11 cellular contexts compared by ENCODE assay signal in the genomic region with DNA sequence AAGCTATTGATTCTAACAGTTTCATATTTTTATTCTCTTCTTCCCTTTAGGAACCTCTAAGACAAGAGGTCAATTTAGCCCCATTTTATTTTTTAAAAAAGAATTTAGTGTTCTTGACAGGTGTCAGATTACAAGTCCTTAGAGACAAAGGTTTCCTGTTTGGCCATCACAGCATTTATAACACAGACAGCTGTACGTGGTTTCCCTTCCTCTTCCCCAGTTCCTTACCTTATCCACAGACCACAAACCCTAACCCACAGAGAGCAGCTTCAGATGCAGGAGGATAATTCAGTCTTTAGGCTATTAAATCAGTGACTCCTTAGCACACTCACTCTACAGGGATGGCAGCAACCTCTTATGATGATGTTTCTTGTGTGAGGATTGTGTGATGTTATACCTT.
DNase-seq lines count a peak whose midpoint lies in the region; ATAC-seq and TF ChIP-seq lines count a peak whose summit lies in the region.
"Had no signal": no experiment of that assay in that cellular context is flagged by ENCODE, and none has a peak within 500 bp of the region (broad histone marks: within the 10 kb centered on the region; RNA-seq: fewer than 3 reads in every experiment).

No MANE protein-coding gene starts in this region.

- H3K36me3 Mint-ChIP-seq in activated CD4-positive, alpha-beta T cell treated with anti-CD3 and anti-CD28 coated beads for 36 hours (ENCODE audit: low read depth), result no peaks in the 10 kb centered on the region

- no peak overlapping the region for H2AFZ ChIP-seq in SU-DHL-6 (ENCODE audit: low read depth, low read length, severe bottlenecking)

- H3K4me2 ChIP-seq in SU-DHL-6 (ENCODE audit: low read depth, low read length, poor library complexity, severe bottlenecking), result peak overlapping the region; percentile 26

- no peaks in the 10 kb centered on the region for H4K20me1 ChIP-seq in SU-DHL-6 (ENCODE audit: low read depth, low read length)

- no peaks in the 10 kb centered on the region for H3K27me3 ChIP-seq in SU-DHL-6 (ENCODE audit: low read length)

- H3K9ac ChIP-seq in SU-DHL-6 (ENCODE audit: low read length), result no peak overlapping the region

- POLR2A ChIA-PET in activated CD4-positive, alpha-beta T cell treated with anti-CD3 and anti-CD28 coated beads for 36 hours (lab: Charles Lee), result no interaction called here

- H3K27ac ChIP-seq in SU-DHL-6 (ENCODE audit: low read depth, low read length), result no peak overlapping the region

- H3K79me2 ChIP-seq in SU-DHL-6 (ENCODE audit: insufficient read depth, low read length), result no peaks in the 10 kb centered on the region

- intact Hi-C loops in activated CD4-positive, alpha-beta T cell treated with anti-CD3 and anti-CD28 coated beads for 36 hours (cut with DNase I, micrococcal nuclease), result no loop called here

- no peaks in the 10 kb centered on the region for H3K9me2 ChIP-seq in SU-DHL-6 (replicated peaks; ENCODE audit: insufficient read depth, low read length)

- H3K36me3 ChIP-seq in SU-DHL-6 (ENCODE audit: low read length), result no peaks in the 10 kb centered on the region

- peak; percentile 89 for ATAC-seq in GM18502 (IDR thresholded peaks at IDR 0.05; ENCODE audit: poor library complexity, unreplicated experiment)
- ATAC-seq in GM21528 (IDR thresholded peaks at IDR 0.05; ENCODE audit: low FRiP score, unreplicated experiment), result peak; percentile 82
- peak; percentile 92 for ATAC-seq in HG03378 (IDR thresholded peaks at IDR 0.05; ENCODE audit: unreplicated experiment)
- no peak for ATAC-seq in activated CD4-positive, alpha-beta T cell treated with anti-CD3 and anti-CD28 coated beads for 36 hours
- ATAC-seq: K562 had no signal

- no peak overlapping the region for H3K4me3 Mint-ChIP-seq in activated CD4-positive, alpha-beta T cell treated with anti-CD3 and anti-CD28 coated beads for 36 hours

- no peak overlapping the region for H3K4me3 ChIP-seq in SU-DHL-6 (ENCODE audit: insufficient read depth, low read length, poor library complexity, severe bottlenecking)
- H3K4me3 ChIP-seq: K562 had no signal

- no peak for TF ChIP-seq CTCF in SU-DHL-6 (IDR thresholded peaks at IDR 0.05; ENCODE audit: insufficient read depth, low read length, poor library complexity, severe bottlenecking)

- H3K9me3 Mint-ChIP-seq in activated CD4-positive, alpha-beta T cell treated with anti-CD3 and anti-CD28 coated beads for 36 hours (ENCODE audit: low read depth), result peaks cover 15% of the 10 kb centered on the region

- DNase-seq in NCI-H2029 treated with DMSO at 0.1 percent for 48 hours (lab: John Stamatoyannopoulos, UW) (no peak), GM19240 (ENCODE audit: insufficient read length, low spot score) (no peak), T1000 (lab: John Stamatoyannopoulos, UW) (no peak)
- no peak for DNase-seq in activated CD4-positive, alpha-beta T cell treated with anti-CD3 and anti-CD28 coated beads for 36 hours
- DNase-seq: activated CD4-positive, alpha-beta T cell treated with anti-CD3 and anti-CD28 coated beads for 4 hours; DMS 273 treated with DMSO at 0.1 percent for 48 hours had no signal

- no peaks in the 10 kb centered on the region for H3K4me1 Mint-ChIP-seq in activated CD4-positive, alpha-beta T cell treated with anti-CD3 and anti-CD28 coated beads for 36 hours

- H3K27me3 Mint-ChIP-seq in activated CD4-positive, alpha-beta T cell treated with anti-CD3 and anti-CD28 coated beads for 36 hours, result no peaks in the 10 kb centered on the region

- no peaks in the 10 kb centered on the region for H3F3A ChIP-seq in SU-DHL-6 (ENCODE audit: insufficient read depth)

- no peak overlapping the region for H3K27ac Mint-ChIP-seq in activated CD4-positive, alpha-beta T cell treated with anti-CD3 and anti-CD28 coated beads for 36 hours

- CTCF ChIA-PET in activated CD4-positive, alpha-beta T cell treated with anti-CD3 and anti-CD28 coated beads for 36 hours (lab: Charles Lee), result no interaction called here

- H3K9me3 ChIP-seq in SU-DHL-6 (ENCODE audit: insufficient read depth, low read length), result peaks cover 13% of the 10 kb centered on the region; the same call in 1 of the 2 replicates
